Comparison of ENCODE assay signal across 1 cellular context in the genomic region with DNA sequence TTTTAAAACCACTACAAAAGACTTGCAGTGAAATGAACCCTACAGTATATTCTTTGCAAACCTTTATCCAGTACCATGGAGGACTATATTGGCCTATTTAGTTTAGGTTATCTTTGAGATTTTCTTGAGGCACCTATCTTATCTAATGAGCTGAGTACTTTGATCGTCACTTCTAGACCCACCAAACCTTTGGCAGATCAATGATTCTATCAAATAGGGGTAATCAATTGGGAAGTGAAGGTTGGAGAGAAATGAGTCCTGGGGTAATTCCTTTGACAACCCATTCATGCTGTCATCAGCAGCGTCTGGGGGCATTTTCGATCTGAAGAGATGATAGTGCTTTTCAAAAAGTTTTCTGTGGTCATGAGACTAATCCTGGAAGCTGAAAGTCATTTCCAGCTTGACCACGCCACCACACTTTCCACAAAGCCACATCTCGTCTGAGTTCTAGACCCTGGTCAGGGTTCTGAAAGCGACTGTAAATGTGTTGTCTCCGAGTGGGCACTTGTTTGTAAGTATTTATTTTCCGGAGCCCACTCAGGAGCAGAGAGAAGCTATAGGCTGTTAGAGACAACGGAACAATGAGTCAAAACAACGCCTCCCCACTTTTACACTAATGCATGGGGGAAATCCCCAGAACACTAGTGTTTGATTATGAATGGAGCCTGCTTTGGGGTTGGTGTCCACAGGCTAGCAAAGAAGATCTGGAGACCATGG.
TF ChIP-seq lines count a peak whose summit lies in the region.

No MANE protein-coding gene starts in this region.

TF ChIP-seq in SK-N-SH treated with all-trans-retinoic acid at 6 μM for 48 hours, 23 proteins besides CTCF, POLR2A, EP300 and RAD21 (continued from another document):
- TF ChIP-seq, protein P1, sequence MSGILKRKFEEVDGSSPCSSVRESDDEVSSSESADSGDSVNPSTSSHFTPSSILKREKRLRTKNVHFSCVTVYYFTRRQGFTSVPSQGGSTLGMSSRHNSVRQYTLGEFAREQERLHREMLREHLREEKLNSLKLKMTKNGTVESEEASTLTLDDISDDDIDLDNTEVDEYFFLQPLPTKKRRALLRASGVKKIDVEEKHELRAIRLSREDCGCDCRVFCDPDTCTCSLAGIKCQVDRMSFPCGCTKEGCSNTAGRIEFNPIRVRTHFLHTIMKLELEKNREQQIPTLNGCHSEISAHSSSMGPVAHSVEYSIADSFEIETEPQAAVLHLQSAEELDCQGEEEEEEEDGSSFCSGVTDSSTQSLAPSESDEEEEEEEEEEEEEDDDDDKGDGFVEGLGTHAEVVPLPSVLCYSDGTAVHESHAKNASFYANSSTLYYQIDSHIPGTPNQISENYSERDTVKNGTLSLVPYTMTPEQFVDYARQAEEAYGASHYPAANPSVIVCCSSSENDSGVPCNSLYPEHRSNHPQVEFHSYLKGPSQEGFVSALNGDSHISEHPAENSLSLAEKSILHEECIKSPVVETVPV (CRISPR knock-in tag; IDR thresholded peaks at IDR 0.05), result no peak
- TF ChIP-seq TCF4 (CRISPR knock-in tag; IDR thresholded peaks at IDR 0.05; ENCODE audit: borderline replicate concordance), result no peak
- no peak for TF ChIP-seq GLIS3 (CRISPR knock-in tag; IDR thresholded peaks at IDR 0.05)
- TF ChIP-seq, protein P2, sequence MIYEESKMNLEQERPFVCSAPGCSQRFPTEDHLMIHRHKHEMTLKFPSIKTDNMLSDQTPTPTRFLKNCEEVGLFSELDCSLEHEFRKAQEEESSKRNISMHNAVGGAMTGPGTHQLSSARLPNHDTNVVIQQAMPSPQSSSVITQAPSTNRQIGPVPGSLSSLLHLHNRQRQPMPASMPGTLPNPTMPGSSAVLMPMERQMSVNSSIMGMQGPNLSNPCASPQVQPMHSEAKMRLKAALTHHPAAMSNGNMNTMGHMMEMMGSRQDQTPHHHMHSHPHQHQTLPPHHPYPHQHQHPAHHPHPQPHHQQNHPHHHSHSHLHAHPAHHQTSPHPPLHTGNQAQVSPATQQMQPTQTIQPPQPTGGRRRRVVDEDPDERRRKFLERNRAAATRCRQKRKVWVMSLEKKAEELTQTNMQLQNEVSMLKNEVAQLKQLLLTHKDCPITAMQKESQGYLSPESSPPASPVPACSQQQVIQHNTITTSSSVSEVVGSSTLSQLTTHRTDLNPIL (CRISPR knock-in tag; IDR thresholded peaks at IDR 0.05; ENCODE audit: low read depth), result no peak
- TF ChIP-seq ZNF8 (CRISPR knock-in tag; IDR thresholded peaks at IDR 0.05), result no peak
